ENCODE assay signal across 18 cellular contexts in genomic region chr4:85039526-85039925, GRCh38.
DNase-seq lines count a peak whose midpoint lies in the region; ATAC-seq, FAIRE-seq and TF ChIP-seq lines count a peak whose summit lies in the region.
"Had no signal": no experiment of that assay in that cellular context is flagged by ENCODE, and none has a peak within 500 bp of the region (broad histone marks: within the 10 kb centered on the region; RNA-seq: fewer than 3 reads in every experiment).

No MANE protein-coding gene starts in this region.

- no peaks in the 10 kb centered on the region for H3K36me3 ChIP-seq in ACC112 (ENCODE audit: insufficient read depth, low read length)
- no peaks in the 10 kb centered on the region for H3K36me3 ChIP-seq in astrocyte (ENCODE audit: insufficient read depth, low read length)
- H3K36me3 ChIP-seq: thoracic aorta had no signal

- H3K27me3 ChIP-seq in ACC112 (ENCODE audit: insufficient read depth, low read length) (no peaks in the 10 kb centered on the region), astrocyte (ENCODE audit: insufficient read depth, low read length) (no peaks in the 10 kb centered on the region)

- H3K4me1 ChIP-seq in ACC112 (ENCODE audit: control insufficient read depth, insufficient read depth, low read length, unreplicated experiment) (peaks cover 14% of the 10 kb centered on the region), astrocyte (ENCODE audit: insufficient read depth, low read length) (no peaks in the 10 kb centered on the region)
- H3K4me1 ChIP-seq: foreskin keratinocyte had no signal

- H3K79me2 ChIP-seq in ACC112 (ENCODE audit: control insufficient read depth, insufficient read depth, low read length, unreplicated experiment) (no peaks in the 10 kb centered on the region), astrocyte (ENCODE audit: insufficient read depth, low read length) (no peaks in the 10 kb centered on the region)

- no peak overlapping the region for H3K4me2 ChIP-seq in astrocyte (ENCODE audit: low read length)

- H2AFZ ChIP-seq in ACC112 (ENCODE audit: low read length, unreplicated experiment): peak overlapping the region; percentile 20
- no peak overlapping the region for H2AFZ ChIP-seq in astrocyte (ENCODE audit: low read depth, low read length)

- peak overlapping the region; percentile 73 for H3K27ac Mint-ChIP-seq in astrocyte (ENCODE audit: unreplicated experiment)
- H3K27ac Mint-ChIP-seq: activated B cell treated with CpG ODN at 0.5 μM for 24 hours; activated naive CD8-positive, alpha-beta T cell; mesothelial cell of epicardium had no signal

- H3K4me3 ChIP-seq in ACC112 (ENCODE audit: low read depth, low read length) (peak overlapping the region; percentile 26; the same call in 1 of the 2 replicates), astrocyte (ENCODE audit: insufficient read depth, low read depth, low read length) (no peak overlapping the region)
- H3K4me3 ChIP-seq: thoracic aorta had no signal

- no peak overlapping the region for H3K4me3 Mint-ChIP-seq in astrocyte (ENCODE audit: unreplicated experiment)
- H3K4me3 Mint-ChIP-seq: activated B cell treated with CpG ODN at 0.5 μM for 24 hours; activated naive CD8-positive, alpha-beta T cell; mesothelial cell of epicardium had no signal

- FAIRE-seq in astrocyte (lab: Jason Lieb, UNC): no peak

- no peaks in the 10 kb centered on the region for H3K36me3 Mint-ChIP-seq in astrocyte (ENCODE audit: low read depth, unreplicated experiment)
- H3K36me3 Mint-ChIP-seq: activated naive CD8-positive, alpha-beta T cell; mesothelial cell of epicardium had no signal

- no peaks in the 10 kb centered on the region for H3K9me3 Mint-ChIP-seq in astrocyte (ENCODE audit: unreplicated experiment)

- DNase-seq in HPDE6-E6E7 (ENCODE audit: extremely low spot score): peak; percentile 7
- DNase-seq in astrocyte (ENCODE audit: low read depth): peak; percentile 22
- peak; percentile 2 for DNase-seq in hepatic stellate cell (ENCODE audit: low spot score)
- DNase-seq in activated CD4-positive, CD25-positive, alpha-beta regulatory T cell (lab: John Stamatoyannopoulos, UW): no peak
- no peak for DNase-seq in GM20000 (ENCODE audit: low spot score)
- no peak for DNase-seq in amygdala (lab: John Stamatoyannopoulos, UW)
- DNase-seq: activated B cell treated with CpG ODN at 0.5 μM for 24 hours; activated CD8-positive, alpha-beta memory T cell treated with anti-CD3 and anti-CD28 coated beads, Interleukin-2, amount 50 U/mL, for 48 hours; cortex of kidney; DMS 273 treated with DMSO at 0.1 percent for 48 hours; NCI-H1092 treated with DMSO at 0.1 percent for 48 hours; NCI-H2227 treated with DMSO at 0.1 percent for 48 hours had no signal

- H3K4me1 Mint-ChIP-seq in astrocyte (ENCODE audit: low read depth, unreplicated experiment): peaks cover 9% of the 10 kb centered on the region
- H3K4me1 Mint-ChIP-seq: activated B cell treated with CpG ODN at 0.5 μM for 24 hours, mesothelial cell of epicardium had no signal

- TF ChIP-seq CTCF in astrocyte (IDR thresholded peaks at IDR 0.05; ENCODE audit: insufficient read depth, low read depth, low read length) (no peak), GM20000 (IDR thresholded peaks at IDR 0.05; ENCODE audit: extremely low read depth, missing control alignments) (no peak)

- H3K9me3 ChIP-seq in astrocyte (ENCODE audit: insufficient read depth, low read depth, low read length): no peaks in the 10 kb centered on the region
- H3K9me3 ChIP-seq: thoracic aorta had no signal

- no peaks in the 10 kb centered on the region for H3K27me3 Mint-ChIP-seq in astrocyte (ENCODE audit: low read depth, unreplicated experiment)
- H3K27me3 Mint-ChIP-seq: activated naive CD8-positive, alpha-beta T cell had no signal

- no peaks in the 10 kb centered on the region for H4K20me1 ChIP-seq in astrocyte (ENCODE audit: insufficient read depth, low read length)

- no peak for ATAC-seq in HG02571 (IDR thresholded peaks at IDR 0.05; ENCODE audit: unreplicated experiment)
- ATAC-seq: foreskin keratinocyte had no signal

- no peak overlapping the region for H3K9ac ChIP-seq in astrocyte (ENCODE audit: low read length)

- H3K27ac ChIP-seq in ACC112 (ENCODE audit: low read depth, low read length) (peak overlapping the region; percentile 81), astrocyte (ENCODE audit: low read depth, low read length) (peak overlapping the region; percentile 17)
- H3K27ac ChIP-seq: foreskin keratinocyte, thoracic aorta had no signal

Comparison
In these comparisons a context has a peak if more than half of its experiments do, and no peak if none do; other contexts are left out.
1. DNase-seq: peak in HPDE6-E6E7 (single experiment), astrocyte (single experiment) and hepatic stellate cell (single experiment); none in activated CD4-positive, CD25-positive, alpha-beta regulatory T cell (0 of 4), GM20000 (single experiment) and amygdala (0 of 56).